ENCODE assay signal across 8 cellular contexts in the genomic region with DNA sequence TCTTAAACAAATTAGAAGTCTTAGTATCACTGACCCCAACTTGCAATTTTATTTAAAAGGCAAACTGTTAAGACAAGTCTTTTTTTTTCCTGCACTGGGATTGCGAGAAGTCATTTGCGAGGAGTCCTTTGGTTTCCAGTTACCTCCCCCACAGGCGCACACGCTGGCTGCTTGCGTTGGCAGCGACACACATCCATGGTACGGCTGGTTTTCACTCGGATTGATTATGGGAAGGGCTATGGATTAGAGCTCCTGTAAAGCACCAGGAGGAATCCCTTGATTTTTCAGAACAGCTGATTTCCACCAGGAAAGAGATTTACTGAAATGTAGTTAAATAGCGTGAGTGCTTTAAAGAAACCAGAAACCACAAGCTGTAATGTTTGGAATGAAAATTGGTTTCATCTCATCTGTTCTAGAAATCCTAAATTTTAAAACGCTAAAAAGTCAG. TPM values are rescaled to one million over a fixed set of nuclear protein-coding genes. Genes with fewer than 3 reads are reported as not detected.
A peak's percentile ranks its signal among the peaks of the same experiment; 100 is the strongest.
DNase-seq lines count a peak whose midpoint lies in the region; ATAC-seq and TF ChIP-seq lines count a peak whose summit lies in the region.

No MANE protein-coding gene starts in this region.

- H3K9me2 ChIP-seq in SK-N-SH, result no peaks in the 10 kb centered on the region

- ATAC-seq in natural killer cell treated with Interleukin-12 subunit alpha and Interleukin-12 subunit beta and Interleukin-15 and Interleukin-18, amount 100 ng/mL, for 72 hours, result no peak
- ATAC-seq in GM18868 (IDR thresholded peaks at IDR 0.05; ENCODE audit: unreplicated experiment) (no peak), HG03175 (IDR thresholded peaks at IDR 0.05; ENCODE audit: unreplicated experiment) (no peak)

- under 1% methylated on average over 10 of the region's 10 CpGs for WGBS in SK-N-SH (ENCODE audit: low lambda C conversion rate)

- H3K27me3 Mint-ChIP-seq in activated naive CD4-positive, alpha-beta T cell treated with anti-CD3 and anti-CD28 coated beads, Interleukin-2, amount 10 ng/mL, durations not matched to agents 7 days and 5 days, result peaks cover 39% of the 10 kb centered on the region
- peaks cover 27 to 48% of the 10 kb centered on the region in 2 donors for H3K27me3 Mint-ChIP-seq in natural killer cell treated with Interleukin-12 subunit alpha and Interleukin-12 subunit beta and Interleukin-15 and Interleukin-18, amount 100 ng/mL, for 72 hours

- H3K27ac Mint-ChIP-seq in activated naive CD4-positive, alpha-beta T cell treated with anti-CD3 and anti-CD28 coated beads, Interleukin-2, amount 10 ng/mL, durations not matched to agents 7 days and 5 days, result no peak overlapping the region
- no peak overlapping the region for H3K27ac Mint-ChIP-seq in natural killer cell treated with Interleukin-12 subunit alpha and Interleukin-12 subunit beta and Interleukin-15 and Interleukin-18, amount 100 ng/mL, for 72 hours

- no peak overlapping the region for H3K27ac ChIP-seq in SK-N-SH (ENCODE audit: low read depth in 2 of 2, low read length in 1 of 2)

- no peaks in the 10 kb centered on the region for H3K9me3 Mint-ChIP-seq in activated naive CD4-positive, alpha-beta T cell treated with anti-CD3 and anti-CD28 coated beads, Interleukin-2, amount 10 ng/mL, durations not matched to agents 7 days and 5 days
- no peaks in the 10 kb centered on the region for H3K9me3 Mint-ChIP-seq in natural killer cell treated with Interleukin-12 subunit alpha and Interleukin-12 subunit beta and Interleukin-15 and Interleukin-18, amount 100 ng/mL, for 72 hours

- TF ChIP-seq CTCF in SK-N-SH (IDR thresholded peaks at IDR 0.05), result no peak

- DNase-seq in activated naive CD4-positive, alpha-beta T cell treated with anti-CD3 and anti-CD28 coated beads, Interleukin-2, amount 10 ng/mL, durations not matched to agents 7 days and 5 days, result no peak
- no peak for DNase-seq in activated naive CD4-positive, alpha-beta T cell treated with Interleukin-2 at 50 U/mL for 16 hours
- DNase-seq in SK-N-SH, result no peak
- DNase-seq in fibroblast of gingiva (ENCODE audit: low read depth), result peak; percentile 41
- no peak for DNase-seq in natural killer cell treated with Interleukin-12 subunit alpha and Interleukin-12 subunit beta and Interleukin-15 and Interleukin-18, amount 100 ng/mL, for 72 hours (ENCODE audit: low spot score)
- DNase-seq in MV-4-11 (lab: John Stamatoyannopoulos, UW), result no peak

- no peak overlapping the region for H3K9ac ChIP-seq in SK-N-SH

- CTCF ChIA-PET in activated naive CD4-positive, alpha-beta T cell treated with anti-CD3 and anti-CD28 coated beads, Interleukin-2, amount 10 ng/mL, durations not matched to agents 7 days and 5 days (lab: Charles Lee), result no interaction called here
- CTCF ChIA-PET in SK-N-SH (lab: Yijun Ruan, JAX), result interaction anchor here (1.1 to 1.2 kb wide), 2 partner anchors 28 to 83 kb away, joined by 3 to 5 read pairs; no protein-coding TSS in a partner anchor

- H2AFZ ChIP-seq in SK-N-SH (ENCODE audit: low read depth), result 0 out of 2 replicates have a peak overlapping the region, but pooled peaks have one; percentile 73

- no peaks in the 10 kb centered on the region; a peak in 1 of 4 replicates for H3K4me1 ChIP-seq in SK-N-SH (ENCODE audit: control insufficient read depth in 1 of 2, insufficient read depth in 2 of 2, low read depth in 1 of 2, low read length in 1 of 2)

- H3K79me2 ChIP-seq in SK-N-SH (ENCODE audit: insufficient read depth), result no peaks in the 10 kb centered on the region

- peak overlapping the region; percentile 37 for H3K4me3 Mint-ChIP-seq in activated naive CD4-positive, alpha-beta T cell treated with anti-CD3 and anti-CD28 coated beads, Interleukin-2, amount 10 ng/mL, durations not matched to agents 7 days and 5 days
- H3K4me3 Mint-ChIP-seq in natural killer cell treated with Interleukin-12 subunit alpha and Interleukin-12 subunit beta and Interleukin-15 and Interleukin-18, amount 100 ng/mL, for 72 hours, result peak overlapping the region; percentile 87

- H3K4me1 Mint-ChIP-seq in activated naive CD4-positive, alpha-beta T cell treated with anti-CD3 and anti-CD28 coated beads, Interleukin-2, amount 10 ng/mL, durations not matched to agents 7 days and 5 days, result peaks cover 18% of the 10 kb centered on the region
- H3K4me1 Mint-ChIP-seq in natural killer cell treated with Interleukin-12 subunit alpha and Interleukin-12 subunit beta and Interleukin-15 and Interleukin-18, amount 100 ng/mL, for 72 hours (ENCODE audit: low read depth in 2 of 2), result peaks cover 6 to 10% of the 10 kb centered on the region in 2 donors

- H3K4me2 ChIP-seq in SK-N-SH, result peak overlapping the region; percentile 86

- no peaks in the 10 kb centered on the region for H4K20me1 ChIP-seq in SK-N-SH (ENCODE audit: insufficient read depth)

- no peak for TF ChIP-seq EP300 in SK-N-SH (IDR thresholded peaks at IDR 0.05; ENCODE audit: borderline replicate concordance in 1 of 2, low read depth in 1 of 2, low read length in 1 of 2)

- H3F3A ChIP-seq in SK-N-SH (replicated peaks; ENCODE audit: insufficient read depth), result no peaks in the 10 kb centered on the region

- H3K36me3 ChIP-seq in SK-N-SH (replicated peaks in 1 of 2; ENCODE audit: control insufficient read depth in 1 of 2, insufficient read depth in 2 of 2, low read length in 1 of 2), result no peaks in the 10 kb centered on the region

- H3K36me3 Mint-ChIP-seq in activated naive CD4-positive, alpha-beta T cell treated with anti-CD3 and anti-CD28 coated beads, Interleukin-2, amount 10 ng/mL, durations not matched to agents 7 days and 5 days, result no peaks in the 10 kb centered on the region
- H3K36me3 Mint-ChIP-seq in natural killer cell treated with Interleukin-12 subunit alpha and Interleukin-12 subunit beta and Interleukin-15 and Interleukin-18, amount 100 ng/mL, for 72 hours, result no peaks in the 10 kb centered on the region

- no peaks in the 10 kb centered on the region for H3K9me3 ChIP-seq in SK-N-SH

- no peak for TF ChIP-seq RAD21 in SK-N-SH (IDR thresholded peaks at IDR 0.05; ENCODE audit: low read length)

- POLR2A ChIA-PET in SK-N-SH (lab: Yijun Ruan, JAX), result no interaction called here

- peaks cover 47% of the 10 kb centered on the region for H3K27me3 ChIP-seq in SK-N-SH (ENCODE audit: insufficient read depth)

- peak overlapping the region in 1 of 2 experiments; percentile 63; a peak in 2 of 4 replicates for H3K4me3 ChIP-seq in SK-N-SH (ENCODE audit: low read depth in 2 of 2, low read length in 1 of 2)

TF ChIP-seq in SK-N-SH, 30 proteins besides CTCF, POLR2A, EP300 and RAD21:
- no peak for TF ChIP-seq GATA2 (CRISPR knock-in tag; IDR thresholded peaks at IDR 0.05)
- no peak for TF ChIP-seq GABPA (IDR thresholded peaks at IDR 0.05; ENCODE audit: low read depth)
- TF ChIP-seq SIN3A (IDR thresholded peaks at IDR 0.05; ENCODE audit: borderline replicate concordance, low read depth, low read length), result no peak
- TF ChIP-seq JUND (IDR thresholded peaks at IDR 0.05), result no peak
- no peak for TF ChIP-seq RCOR1 (IDR thresholded peaks at IDR 0.05; ENCODE audit: low read length)
- TF ChIP-seq RXRA (IDR thresholded peaks at IDR 0.05; ENCODE audit: borderline replicate concordance, low read depth), result no peak
- TF ChIP-seq, protein P1, sequence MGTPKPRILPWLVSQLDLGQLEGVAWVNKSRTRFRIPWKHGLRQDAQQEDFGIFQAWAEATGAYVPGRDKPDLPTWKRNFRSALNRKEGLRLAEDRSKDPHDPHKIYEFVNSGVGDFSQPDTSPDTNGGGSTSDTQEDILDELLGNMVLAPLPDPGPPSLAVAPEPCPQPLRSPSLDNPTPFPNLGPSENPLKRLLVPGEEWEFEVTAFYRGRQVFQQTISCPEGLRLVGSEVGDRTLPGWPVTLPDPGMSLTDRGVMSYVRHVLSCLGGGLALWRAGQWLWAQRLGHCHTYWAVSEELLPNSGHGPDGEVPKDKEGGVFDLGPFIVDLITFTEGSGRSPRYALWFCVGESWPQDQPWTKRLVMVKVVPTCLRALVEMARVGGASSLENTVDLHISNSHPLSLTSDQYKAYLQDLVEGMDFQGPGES (IDR thresholded peaks at IDR 0.05; ENCODE audit: low read depth, low read length), result no peak

RNA-seq across cellular contexts. Expression of a gene that starts 0.7 kb away (rescaled TPM):
- not detected in 2 replicates for polyA plus RNA-seq in SK-N-SH (2012; rRNA removed)
- under 0.01 TPM in 1 of 2 replicates, not detected in the other for polyA plus RNA-seq in SK-N-SH (2012; cell fraction: cytosol; rRNA removed)
- not detected in 2 replicates for polyA plus RNA-seq in SK-N-SH (2012; cell fraction: nucleus; rRNA removed)
- 1 to 10 TPM in 1 of 2 donors, not detected in 1; 1.2 TPM for total RNA-seq in natural killer cell treated with Interleukin-12 subunit alpha and Interleukin-12 subunit beta and Interleukin-15 and Interleukin-18, amount 100 ng/mL, for 72 hours
